In genomic region chr7:38182450-38182849, GRCh38 we compare ENCODE assay signal across 1 cellular context.
TF ChIP-seq lines count a peak whose summit lies in the region.

No MANE protein-coding gene starts in this region.

TF ChIP-seq in GM12878, 131 proteins besides CTCF, POLR2A, EP300 and RAD21:
- TF ChIP-seq PAX8 (IDR thresholded peaks at IDR 0.05) (no peak), TAF1 (IDR thresholded peaks at IDR 0.05; ENCODE audit: borderline replicate concordance, low read depth, low read length) (no peak)
TF ChIP-seq in GM12878: peak in this region for 0.
